1 cellular context compared by ENCODE assay signal in genomic region chr7:53744361-53744760, GRCh38.
TF ChIP-seq lines count a peak whose summit lies in the region.

No MANE protein-coding gene starts in this region.

TF ChIP-seq in GM23338, 12 proteins besides CTCF, POLR2A, EP300 and RAD21 (continued from another document):
- TF ChIP-seq ZNF462 (CRISPR knock-in tag; IDR thresholded peaks at IDR 0.05) (no peak), EZH2phosphoT487 (IDR thresholded peaks at IDR 0.05; ENCODE audit: unreplicated experiment) (no peak), ZNF114 (CRISPR knock-in tag; IDR thresholded peaks at IDR 0.05) (no peak), ZNF331 (CRISPR knock-in tag; IDR thresholded peaks at IDR 0.05; ENCODE audit: low read depth) (no peak), CREB1 (CRISPR knock-in tag; IDR thresholded peaks at IDR 0.05; ENCODE audit: low read depth) (no peak), EZH2 (IDR thresholded peaks at IDR 0.05; ENCODE audit: low read depth, unreplicated experiment) (no peak), POLR2AphosphoS5 (IDR thresholded peaks at IDR 0.05; ENCODE audit: low read depth) (no peak), NANOG (IDR thresholded peaks at IDR 0.05; ENCODE audit: borderline replicate concordance) (no peak)
